3 cellular contexts compared by ENCODE assay signal in the genomic region with DNA sequence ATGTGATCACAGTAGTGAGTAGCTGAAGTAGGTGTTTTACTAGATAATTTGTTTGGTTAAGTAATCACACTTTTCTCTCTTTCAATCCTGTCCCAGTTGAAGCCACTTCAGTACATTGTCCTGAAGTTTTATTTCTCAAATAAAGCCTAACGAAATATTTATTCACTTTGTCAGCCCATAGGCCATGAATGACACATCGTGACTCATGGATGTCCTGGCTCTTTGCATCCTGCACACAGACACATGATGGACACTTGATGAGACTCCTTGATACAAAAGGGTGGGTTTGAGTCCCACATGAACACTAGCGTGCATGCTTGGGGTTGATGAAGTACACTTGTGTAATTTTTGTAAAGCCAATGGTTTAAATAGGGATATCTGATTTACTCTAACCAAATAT.
TF ChIP-seq lines count a peak whose summit lies in the region.

No MANE protein-coding gene starts in this region.

TF ChIP-seq in A549, 52 proteins besides CTCF, POLR2A, EP300 and RAD21 (continued from another document):
- TF ChIP-seq GATA3 (IDR thresholded peaks at IDR 0.05; ENCODE audit: borderline replicate concordance) (peak; percentile 69; the same call in 1 of the 2 replicates), EHMT2 (IDR thresholded peaks at IDR 0.05; ENCODE audit: low read depth) (no peak), RCOR1 (IDR thresholded peaks at IDR 0.05; ENCODE audit: low read depth, low read length) (0 out of 2 replicates have a peak, but pooled peaks have one; percentile 59), CEBPB (IDR thresholded peaks at IDR 0.05) (no peak), FOSL2 (IDR thresholded peaks at IDR 0.05) (peak; percentile 97), FOSL2 (CRISPR knock-in tag; IDR thresholded peaks at IDR 0.05) (peak; percentile 97), USF2 (IDR thresholded peaks at IDR 0.05) (no peak; the same call in 1 of the 2 replicates), JUN (IDR thresholded peaks at IDR 0.05) (peak in 1 of 2 experiments; percentile 40; a peak in 1 of 5 replicates)
- TF ChIP-seq, protein P1, sequence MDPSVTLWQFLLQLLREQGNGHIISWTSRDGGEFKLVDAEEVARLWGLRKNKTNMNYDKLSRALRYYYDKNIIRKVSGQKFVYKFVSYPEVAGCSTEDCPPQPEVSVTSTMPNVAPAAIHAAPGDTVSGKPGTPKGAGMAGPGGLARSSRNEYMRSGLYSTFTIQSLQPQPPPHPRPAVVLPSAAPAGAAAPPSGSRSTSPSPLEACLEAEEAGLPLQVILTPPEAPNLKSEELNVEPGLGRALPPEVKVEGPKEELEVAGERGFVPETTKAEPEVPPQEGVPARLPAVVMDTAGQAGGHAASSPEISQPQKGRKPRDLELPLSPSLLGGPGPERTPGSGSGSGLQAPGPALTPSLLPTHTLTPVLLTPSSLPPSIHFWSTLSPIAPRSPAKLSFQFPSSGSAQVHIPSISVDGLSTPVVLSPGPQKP (IDR thresholded peaks at IDR 0.05; ENCODE audit: low read depth, low read length), result no peak
- TF ChIP-seq, protein P2, sequence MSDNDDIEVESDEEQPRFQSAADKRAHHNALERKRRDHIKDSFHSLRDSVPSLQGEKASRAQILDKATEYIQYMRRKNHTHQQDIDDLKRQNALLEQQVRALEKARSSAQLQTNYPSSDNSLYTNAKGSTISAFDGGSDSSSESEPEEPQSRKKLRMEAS (IDR thresholded peaks at IDR 0.05), result peak; percentile 67

TF ChIP-seq in HCT116, 20 proteins besides CTCF, POLR2A, EP300 and RAD21 (continued from another document):
- TF ChIP-seq JUND (IDR thresholded peaks at IDR 0.05) (peak; percentile 94), EGR1 (IDR thresholded peaks at IDR 0.05; ENCODE audit: low read depth) (0 out of 2 replicates have a peak, but pooled peaks have one; percentile 10), POLR2AphosphoS5 (IDR thresholded peaks at IDR 0.05; ENCODE audit: low read depth, low read length) (0 out of 2 replicates have a peak, but pooled peaks have one; percentile 41), FOSL1 (IDR thresholded peaks at IDR 0.05; ENCODE audit: low read depth) (peak; percentile 99), SP1 (IDR thresholded peaks at IDR 0.05; ENCODE audit: low read depth) (peak; percentile 89), ZFX (IDR thresholded peaks at IDR 0.05) (no peak), CEBPB (IDR thresholded peaks at IDR 0.05; ENCODE audit: low read depth) (no peak; the same call in 1 of the 2 replicates), CBX3 (IDR thresholded peaks at IDR 0.05; ENCODE audit: low read depth) (peak; percentile 81), SRF (IDR thresholded peaks at IDR 0.05; ENCODE audit: low read depth) (peak; percentile 73), SIN3A (IDR thresholded peaks at IDR 0.05; ENCODE audit: low read depth) (peak; percentile 44; the same call in 1 of the 2 replicates)
- TF ChIP-seq, protein P3, sequence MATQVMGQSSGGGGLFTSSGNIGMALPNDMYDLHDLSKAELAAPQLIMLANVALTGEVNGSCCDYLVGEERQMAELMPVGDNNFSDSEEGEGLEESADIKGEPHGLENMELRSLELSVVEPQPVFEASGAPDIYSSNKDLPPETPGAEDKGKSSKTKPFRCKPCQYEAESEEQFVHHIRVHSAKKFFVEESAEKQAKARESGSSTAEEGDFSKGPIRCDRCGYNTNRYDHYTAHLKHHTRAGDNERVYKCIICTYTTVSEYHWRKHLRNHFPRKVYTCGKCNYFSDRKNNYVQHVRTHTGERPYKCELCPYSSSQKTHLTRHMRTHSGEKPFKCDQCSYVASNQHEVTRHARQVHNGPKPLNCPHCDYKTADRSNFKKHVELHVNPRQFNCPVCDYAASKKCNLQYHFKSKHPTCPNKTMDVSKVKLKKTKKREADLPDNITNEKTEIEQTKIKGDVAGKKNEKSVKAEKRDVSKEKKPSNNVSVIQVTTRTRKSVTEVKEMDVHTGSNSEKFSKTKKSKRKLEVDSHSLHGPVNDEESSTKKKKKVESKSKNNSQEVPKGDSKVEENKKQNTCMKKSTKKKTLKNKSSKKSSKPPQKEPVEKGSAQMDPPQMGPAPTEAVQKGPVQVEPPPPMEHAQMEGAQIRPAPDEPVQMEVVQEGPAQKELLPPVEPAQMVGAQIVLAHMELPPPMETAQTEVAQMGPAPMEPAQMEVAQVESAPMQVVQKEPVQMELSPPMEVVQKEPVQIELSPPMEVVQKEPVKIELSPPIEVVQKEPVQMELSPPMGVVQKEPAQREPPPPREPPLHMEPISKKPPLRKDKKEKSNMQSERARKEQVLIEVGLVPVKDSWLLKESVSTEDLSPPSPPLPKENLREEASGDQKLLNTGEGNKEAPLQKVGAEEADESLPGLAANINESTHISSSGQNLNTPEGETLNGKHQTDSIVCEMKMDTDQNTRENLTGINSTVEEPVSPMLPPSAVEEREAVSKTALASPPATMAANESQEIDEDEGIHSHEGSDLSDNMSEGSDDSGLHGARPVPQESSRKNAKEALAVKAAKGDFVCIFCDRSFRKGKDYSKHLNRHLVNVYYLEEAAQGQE (IDR thresholded peaks at IDR 0.05; ENCODE audit: low read depth), result no peak

TF ChIP-seq in SK-N-SH, 30 proteins besides CTCF, POLR2A, EP300 and RAD21 (continued from another document):
- TF ChIP-seq USF2 (IDR thresholded peaks at IDR 0.05; ENCODE audit: borderline replicate concordance, low read depth, low read length) (no peak), CHD2 (IDR thresholded peaks at IDR 0.05; ENCODE audit: low read length, partially characterized antibody) (no peak), TEAD4 (IDR thresholded peaks at IDR 0.05; ENCODE audit: borderline replicate concordance, insufficient read depth) (0 out of 2 replicates have a peak, but pooled peaks have one; percentile 12), PBX3 (IDR thresholded peaks at IDR 0.05) (peak; percentile 94), JUND (IDR thresholded peaks at IDR 0.05) (peak; percentile 74), GATA2 (CRISPR knock-in tag; IDR thresholded peaks at IDR 0.05) (no peak), TCF12 (IDR thresholded peaks at IDR 0.05) (peak; percentile 80), FOXM1 (IDR thresholded peaks at IDR 0.05; ENCODE audit: low read depth) (no peak), RXRA (IDR thresholded peaks at IDR 0.05; ENCODE audit: borderline replicate concordance, low read depth) (no peak), MXI1 (IDR thresholded peaks at IDR 0.05; ENCODE audit: low read depth, low read length) (no peak), ELF1 (IDR thresholded peaks at IDR 0.05) (no peak), SMC3 (IDR thresholded peaks at IDR 0.05; ENCODE audit: low read depth, low read length) (no peak), TAF1 (IDR thresholded peaks at IDR 0.05; ENCODE audit: borderline replicate concordance, low read depth, low read length) (no peak), POLR2AphosphoS5 (IDR thresholded peaks at IDR 0.05; ENCODE audit: low read depth, low read length) (peak; percentile 28; the same call in 1 of the 2 replicates), RCOR1 (IDR thresholded peaks at IDR 0.05; ENCODE audit: low read length) (no peak), EZH2phosphoT487 (IDR thresholded peaks at IDR 0.05; ENCODE audit: borderline replicate concordance, low read depth) (no peak), MEF2A (IDR thresholded peaks at IDR 0.05; ENCODE audit: borderline replicate concordance, low read depth) (no peak), GABPA (IDR thresholded peaks at IDR 0.05; ENCODE audit: low read depth) (no peak), RFX5 (IDR thresholded peaks at IDR 0.05; ENCODE audit: low read length) (no peak)
- TF ChIP-seq, protein P3 (IDR thresholded peaks at IDR 0.05; ENCODE audit: low read depth, low read length), result no peak
- TF ChIP-seq, protein P4, sequence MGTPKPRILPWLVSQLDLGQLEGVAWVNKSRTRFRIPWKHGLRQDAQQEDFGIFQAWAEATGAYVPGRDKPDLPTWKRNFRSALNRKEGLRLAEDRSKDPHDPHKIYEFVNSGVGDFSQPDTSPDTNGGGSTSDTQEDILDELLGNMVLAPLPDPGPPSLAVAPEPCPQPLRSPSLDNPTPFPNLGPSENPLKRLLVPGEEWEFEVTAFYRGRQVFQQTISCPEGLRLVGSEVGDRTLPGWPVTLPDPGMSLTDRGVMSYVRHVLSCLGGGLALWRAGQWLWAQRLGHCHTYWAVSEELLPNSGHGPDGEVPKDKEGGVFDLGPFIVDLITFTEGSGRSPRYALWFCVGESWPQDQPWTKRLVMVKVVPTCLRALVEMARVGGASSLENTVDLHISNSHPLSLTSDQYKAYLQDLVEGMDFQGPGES (IDR thresholded peaks at IDR 0.05; ENCODE audit: low read depth, low read length), result no peak
- TF ChIP-seq, protein P2 (IDR thresholded peaks at IDR 0.05; ENCODE audit: low read depth), result no peak
